Comparison of ENCODE assay signal across 15 cellular contexts in the genomic region with DNA sequence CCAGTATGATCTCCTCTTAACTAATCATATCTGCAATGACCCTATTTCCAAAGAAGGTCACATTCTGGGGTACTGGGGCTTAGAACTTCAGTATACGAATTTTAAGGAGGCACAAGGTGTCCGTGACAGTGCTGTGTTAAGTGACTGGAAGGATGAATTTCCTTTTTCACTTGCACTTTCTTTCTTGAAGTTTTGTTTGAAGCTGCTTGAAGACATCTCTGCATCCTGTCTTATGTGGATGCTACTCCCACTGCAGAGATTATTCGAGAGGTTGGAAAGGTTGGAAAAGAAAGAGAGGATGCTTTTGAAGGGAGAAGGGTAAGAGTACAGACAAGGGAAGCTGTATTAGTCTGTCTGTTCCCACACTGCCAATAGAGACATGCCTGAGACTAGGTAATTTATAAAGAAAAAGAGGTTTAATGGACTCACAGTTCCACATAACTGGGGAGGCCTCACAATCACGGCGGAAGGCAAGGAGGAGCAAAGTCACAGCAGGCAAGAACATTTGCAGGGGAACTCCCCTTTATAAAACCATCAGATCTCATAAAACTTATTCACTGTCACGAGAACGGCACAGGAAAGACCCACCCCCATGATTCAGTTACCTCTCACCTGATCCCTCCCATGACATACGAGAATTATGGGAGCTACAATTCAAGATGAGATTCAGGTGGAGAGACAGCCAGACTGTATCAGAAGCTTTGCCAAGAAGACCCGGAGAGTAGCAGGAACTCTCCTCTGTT. TPM values are rescaled to one million over a fixed set of nuclear protein-coding genes. Genes with fewer than 3 reads are reported as not detected.
DNase-seq lines count a peak whose midpoint lies in the region; ATAC-seq and TF ChIP-seq lines count a peak whose summit lies in the region.
"Had no signal": no experiment of that assay in that cellular context is flagged by ENCODE, and none has a peak within 500 bp of the region (broad histone marks: within the 10 kb centered on the region; RNA-seq: fewer than 3 reads in every experiment).

No MANE protein-coding gene starts in this region.

- ATAC-seq in activated T-helper 17 cell treated with anti-CD3 and anti-CD28 coated beads, Interleukin-2, amount 50 U/mL, for 72 hours (replicated peaks): peak; percentile 27
- peak; percentile 17 for ATAC-seq in stimulated activated naive CD8-positive, alpha-beta T cell treated with anti-CD3 and anti-CD28 coated beads, Interleukin-15, Interleukin-2, amounts not matched to agents 100 U/mL and 50 U/mL, for 24 hours
- ATAC-seq: A549, heart left ventricle, left lobe of liver had no signal

- H3K4me1 Mint-ChIP-seq in activated T-helper 17 cell treated with anti-CD3 and anti-CD28 coated beads, Interleukin-2, amount 50 U/mL, for 72 hours: peaks cover 52% of the 10 kb centered on the region

- no peak for TF ChIP-seq CTCF in RWPE1 (conservative IDR thresholded peaks at IDR 0.05; ENCODE audit: low read depth)

- no peaks in the 10 kb centered on the region for H3K27me3 Mint-ChIP-seq in activated T-helper 17 cell treated with anti-CD3 and anti-CD28 coated beads, Interleukin-2, amount 50 U/mL, for 72 hours

- H3K27ac Mint-ChIP-seq in activated T-helper 17 cell treated with anti-CD3 and anti-CD28 coated beads, Interleukin-2, amount 50 U/mL, for 72 hours: peak overlapping the region; percentile 85

- peaks cover 4% of the 10 kb centered on the region for H3K9me3 Mint-ChIP-seq in activated T-helper 17 cell treated with anti-CD3 and anti-CD28 coated beads, Interleukin-2, amount 50 U/mL, for 72 hours

- DNase-seq in activated CD8-positive, alpha-beta memory T cell treated with anti-CD3 and anti-CD28 coated beads, Interleukin-2, amount 50 U/mL, for 4 hours: peak; percentile 40
- no peak for DNase-seq in activated CD8-positive, alpha-beta memory T cell treated with anti-CD3 and anti-CD28 coated beads, Interleukin-2, amount 50 U/mL, for 48 hours
- peak; percentile 30 for DNase-seq in left kidney (ENCODE audit: low read depth, low spot score)
- DNase-seq in stimulated activated naive CD8-positive, alpha-beta T cell treated with anti-CD3 and anti-CD28 coated beads, Interleukin-15, Interleukin-2, amounts not matched to agents 100 U/mL and 50 U/mL, for 24 hours: peak; percentile 55
- DNase-seq in NCI-H510A (lab: John Stamatoyannopoulos, UW): no peak
- DNase-seq in RWPE1 (ENCODE audit: low spot score): no peak
- DNase-seq in MV-4-11 (lab: John Stamatoyannopoulos, UW): no peak
- DNase-seq: erythroblast, heart left ventricle, NCI-H1048, NCI-H446, RPMI8226 had no signal

- POLR2A ChIA-PET in RWPE1 (lab: Yijun Ruan, JAX; ENCODE audit: low non-redundant PET): no interaction called here

- peaks cover 6% of the 10 kb centered on the region for H3K36me3 Mint-ChIP-seq in activated T-helper 17 cell treated with anti-CD3 and anti-CD28 coated beads, Interleukin-2, amount 50 U/mL, for 72 hours (ENCODE audit: low read depth)

- CTCF ChIA-PET in RWPE1 (lab: Yijun Ruan, JAX): no interaction called here

- no peak overlapping the region for H3K27ac ChIP-seq in RWPE1
- H3K27ac ChIP-seq: A549, heart left ventricle had no signal

- H3K4me3 Mint-ChIP-seq in activated T-helper 17 cell treated with anti-CD3 and anti-CD28 coated beads, Interleukin-2, amount 50 U/mL, for 72 hours: peak overlapping the region; percentile 67

RNA-seq across cellular contexts. Expression of a gene that starts 3.6 kb away (rescaled TPM):
- 10 to 100 TPM; 13.6 to 29.2 TPM for total RNA-seq in activated T-helper 17 cell treated with anti-CD3 and anti-CD28 coated beads, Interleukin-2, amount 50 U/mL, for 72 hours

RNA-seq across cellular contexts. Expression of a gene that starts 36.0 kb away (rescaled TPM):
- total RNA-seq in activated T-helper 17 cell treated with anti-CD3 and anti-CD28 coated beads, Interleukin-2, amount 50 U/mL, for 72 hours: 1 to 10 TPM; 2.8 to 4.5 TPM

RNA-seq across cellular contexts. Expression of a gene that starts 47.9 kb away (rescaled TPM):
- 1 to 10 TPM; 2.0 to 2.6 TPM for total RNA-seq in activated T-helper 17 cell treated with anti-CD3 and anti-CD28 coated beads, Interleukin-2, amount 50 U/mL, for 72 hours

Comparison
In these comparisons a context has a peak if more than half of its experiments do, and no peak if none do; other contexts are left out.
1. DNase-seq: peak in activated CD8-positive, alpha-beta memory T cell treated with anti-CD3 and anti-CD28 coated beads, Interleukin-2, amount 50 U/mL, for 4 hours (single experiment), left kidney (single experiment) and stimulated activated naive CD8-positive, alpha-beta T cell treated with anti-CD3 and anti-CD28 coated beads, Interleukin-15, Interleukin-2, amounts not matched to agents 100 U/mL and 50 U/mL, for 24 hours (single experiment); none in activated CD8-positive, alpha-beta memory T cell treated with anti-CD3 and anti-CD28 coated beads, Interleukin-2, amount 50 U/mL, for 48 hours (single experiment), NCI-H510A (single experiment), RWPE1 (single experiment) and MV-4-11 (single experiment).